ENCODE assay signal across 10 cellular contexts in the genomic region with DNA sequence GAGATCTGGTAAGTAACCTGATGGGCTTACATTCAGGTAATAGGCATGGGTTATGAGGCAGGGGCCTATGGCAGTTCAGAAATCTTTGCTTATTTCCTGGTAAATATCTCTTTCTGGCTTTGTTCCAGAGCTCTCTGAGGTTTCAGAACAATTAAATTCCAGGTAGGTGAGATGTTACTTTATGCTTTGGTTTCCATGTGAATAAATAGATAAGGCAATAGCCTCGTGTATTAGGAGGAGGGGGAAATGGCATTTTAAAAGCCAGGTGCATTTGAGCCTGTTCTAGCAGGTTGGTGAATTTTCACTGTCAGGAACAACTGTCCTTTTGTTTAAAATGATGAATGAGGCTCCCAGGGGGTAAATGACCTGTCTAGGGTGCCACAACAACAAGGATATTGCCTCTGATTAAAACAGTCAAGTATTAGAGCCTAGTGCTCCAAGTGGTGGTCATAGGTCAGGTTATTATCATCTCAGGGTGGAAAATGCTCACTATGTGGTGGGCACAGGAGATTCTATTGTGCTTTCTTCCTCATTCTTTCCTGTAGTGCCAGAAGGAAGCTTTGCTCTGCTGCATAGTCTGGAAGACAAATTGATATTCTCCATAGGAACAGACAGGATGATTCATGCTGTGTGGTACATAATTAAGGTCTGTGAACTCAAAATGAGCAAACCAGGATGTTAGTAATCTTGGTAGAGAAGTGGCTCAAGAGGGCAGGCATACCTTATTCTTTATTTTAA.
DNase-seq lines count a peak whose midpoint lies in the region; ATAC-seq, FAIRE-seq and TF ChIP-seq lines count a peak whose summit lies in the region.
"Had no signal": no experiment of that assay in that cellular context is flagged by ENCODE, and none has a peak within 500 bp of the region (broad histone marks: within the 10 kb centered on the region; RNA-seq: fewer than 3 reads in every experiment).

No MANE protein-coding gene starts in this region.

- H3K9me3 Mint-ChIP-seq in activated CD8-positive, alpha-beta T cell treated with anti-CD3 and anti-CD28 coated beads for 36 hours: no peaks in the 10 kb centered on the region
- H3K9me3 Mint-ChIP-seq in activated CD8-positive, alpha-beta T cell treated with anti-CD3 and anti-CD28 coated beads, Interleukin-2, amount 10 ng/mL, durations not matched to agents 7 days and 5 days (ENCODE audit: insufficient read depth): no peaks in the 10 kb centered on the region

- no peak overlapping the region for H3K27ac Mint-ChIP-seq in activated CD8-positive, alpha-beta T cell treated with anti-CD3 and anti-CD28 coated beads for 36 hours
- no peak overlapping the region for H3K27ac Mint-ChIP-seq in activated CD8-positive, alpha-beta T cell treated with anti-CD3 and anti-CD28 coated beads, Interleukin-2, amount 10 ng/mL, durations not matched to agents 7 days and 5 days
- H3K27ac Mint-ChIP-seq: B cell had no signal

- H3K4me3 Mint-ChIP-seq in activated CD8-positive, alpha-beta T cell treated with anti-CD3 and anti-CD28 coated beads for 36 hours: no peak overlapping the region
- H3K4me3 Mint-ChIP-seq in activated CD8-positive, alpha-beta T cell treated with anti-CD3 and anti-CD28 coated beads, Interleukin-2, amount 10 ng/mL, durations not matched to agents 7 days and 5 days: no peak overlapping the region
- H3K4me3 Mint-ChIP-seq: B cell had no signal

- H3K9ac ChIP-seq in endothelial cell of umbilical vein (replicated peaks; ENCODE audit: extremely low read depth, insufficient read depth, low read length) (no peak overlapping the region), smooth muscle cell (ENCODE audit: low read depth) (peak overlapping the region; percentile 82)

- peak overlapping the region; percentile 78 for H3K27ac ChIP-seq in endothelial cell of umbilical vein (ENCODE audit: insufficient read depth, low read depth, low read length)
- peak overlapping the region; percentile 97 for H3K27ac ChIP-seq in smooth muscle cell (ENCODE audit: low read depth)

- peak; percentile 85 for FAIRE-seq in endothelial cell of umbilical vein (lab: Jason Lieb, UNC)

- no peaks in the 10 kb centered on the region for H3K36me3 Mint-ChIP-seq in activated CD8-positive, alpha-beta T cell treated with anti-CD3 and anti-CD28 coated beads for 36 hours (ENCODE audit: low read depth)
- H3K36me3 Mint-ChIP-seq in activated CD8-positive, alpha-beta T cell treated with anti-CD3 and anti-CD28 coated beads, Interleukin-2, amount 10 ng/mL, durations not matched to agents 7 days and 5 days (ENCODE audit: low read depth): no peaks in the 10 kb centered on the region

- no peaks in the 10 kb centered on the region for H3K79me2 ChIP-seq in endothelial cell of umbilical vein (ENCODE audit: control insufficient read depth, insufficient read depth, low read length)
- H3K79me2 ChIP-seq in smooth muscle cell (ENCODE audit: low read depth): no peaks in the 10 kb centered on the region

- no peak for DNase-seq in activated CD8-positive, alpha-beta T cell treated with anti-CD3 and anti-CD28 coated beads for 36 hours
- no peak for DNase-seq in activated CD8-positive, alpha-beta T cell treated with anti-CD3 and anti-CD28 coated beads, Interleukin-2, amount 10 ng/mL, durations not matched to agents 7 days and 5 days
- DNase-seq in NCI-H774 (lab: John Stamatoyannopoulos, UW) (peak; percentile 94), endothelial cell of umbilical vein (ENCODE audit: low read depth, low spot score) (peak; percentile 88), smooth muscle cell (lab: John Stamatoyannopoulos, UW; ENCODE audit: unreplicated experiment) (no peak), SKM-1 (lab: John Stamatoyannopoulos, UW; ENCODE audit: unreplicated experiment) (no peak)
- DNase-seq: stimulated activated CD8-positive, alpha-beta memory T cell treated with anti-CD3 and anti-CD28 coated beads, Interleukin-4, amount 100 ng/mL, for 48 hours had no signal

- no peak overlapping the region for H2AFZ ChIP-seq in endothelial cell of umbilical vein (ENCODE audit: low read depth, low read length)
- no peak overlapping the region for H2AFZ ChIP-seq in smooth muscle cell (ENCODE audit: low read depth)

- H3K4me3 ChIP-seq in endothelial cell of umbilical vein (replicated peaks in 1 of 3; ENCODE audit: insufficient read depth in 1 of 3, low read depth in 1 of 3, low read length in 3 of 3) (no peak overlapping the region), smooth muscle cell (no peak overlapping the region)

- peak; percentile 87 for ATAC-seq in activated CD8-positive, alpha-beta T cell treated with anti-CD3 and anti-CD28 coated beads for 36 hours
- ATAC-seq in activated CD8-positive, alpha-beta T cell treated with anti-CD3 and anti-CD28 coated beads, Interleukin-2, amount 10 ng/mL, durations not matched to agents 7 days and 5 days: no peak
- no peak for ATAC-seq in HG03378 (IDR thresholded peaks at IDR 0.05; ENCODE audit: unreplicated experiment)
- ATAC-seq in GM21717 (IDR thresholded peaks at IDR 0.05; ENCODE audit: unreplicated experiment): no peak

- peaks cover 23% of the 10 kb centered on the region for H3K4me1 Mint-ChIP-seq in activated CD8-positive, alpha-beta T cell treated with anti-CD3 and anti-CD28 coated beads for 36 hours (ENCODE audit: low read depth)
- H3K4me1 Mint-ChIP-seq in activated CD8-positive, alpha-beta T cell treated with anti-CD3 and anti-CD28 coated beads, Interleukin-2, amount 10 ng/mL, durations not matched to agents 7 days and 5 days (ENCODE audit: low read depth): peaks cover 6% of the 10 kb centered on the region
- H3K4me1 Mint-ChIP-seq: B cell had no signal

- no TSS peak for BruUV-seq in endothelial cell of umbilical vein (replicated peaks; lab: Mats Ljungman, UMichigan)

- POLR2A ChIA-PET in activated CD8-positive, alpha-beta T cell treated with anti-CD3 and anti-CD28 coated beads for 36 hours (lab: Charles Lee): no interaction called here
- POLR2A ChIA-PET in activated CD8-positive, alpha-beta T cell treated with anti-CD3 and anti-CD28 coated beads, Interleukin-2, amount 10 ng/mL, durations not matched to agents 7 days and 5 days (lab: Charles Lee): no interaction called here
- POLR2A ChIA-PET in endothelial cell of umbilical vein (lab: Charles Lee): no interaction called here

- dilution Hi-C loops in endothelial cell of umbilical vein (cut with MboI; ENCODE audit: extremely low pct_ligation_motif_present, low sequenced_read_pairs): no loop called here

- no peaks in the 10 kb centered on the region for H3K27me3 Mint-ChIP-seq in activated CD8-positive, alpha-beta T cell treated with anti-CD3 and anti-CD28 coated beads for 36 hours
- no peaks in the 10 kb centered on the region for H3K27me3 Mint-ChIP-seq in activated CD8-positive, alpha-beta T cell treated with anti-CD3 and anti-CD28 coated beads, Interleukin-2, amount 10 ng/mL, durations not matched to agents 7 days and 5 days (ENCODE audit: low read depth)
- H3K27me3 Mint-ChIP-seq: B cell had no signal

- H3K36me3 ChIP-seq in endothelial cell of umbilical vein (ENCODE audit: control insufficient read depth in 2 of 2, extremely low read depth in 1 of 2, insufficient read depth in 2 of 2, low read length in 2 of 2) (no peaks in the 10 kb centered on the region), smooth muscle cell (ENCODE audit: low read depth) (no peaks in the 10 kb centered on the region)

- no peaks in the 10 kb centered on the region for H3K9me3 ChIP-seq in endothelial cell of umbilical vein (replicated peaks; ENCODE audit: control insufficient read depth, insufficient read depth, low read length)
- no peaks in the 10 kb centered on the region for H3K9me3 ChIP-seq in smooth muscle cell (replicated peaks; ENCODE audit: low read depth)

- no peak for TF ChIP-seq POLR2A in endothelial cell of umbilical vein (IDR thresholded peaks at IDR 0.05; ENCODE audit: low read depth, low read length)

- H3K4me1 ChIP-seq in endothelial cell of umbilical vein (ENCODE audit: control insufficient read depth, extremely low read depth, insufficient read depth, low read length): peaks cover 12% of the 10 kb centered on the region
- peaks cover 25% of the 10 kb centered on the region for H3K4me1 ChIP-seq in smooth muscle cell (ENCODE audit: low read depth)

- no peaks in the 10 kb centered on the region for H3F3A ChIP-seq in smooth muscle cell (ENCODE audit: low read depth)

- H3K27me3 ChIP-seq in endothelial cell of umbilical vein (ENCODE audit: control insufficient read depth in 2 of 2, insufficient read depth in 2 of 2, low read length in 2 of 2) (no peaks in the 10 kb centered on the region), smooth muscle cell (ENCODE audit: low read depth) (no peaks in the 10 kb centered on the region)

- intact Hi-C loops in activated CD8-positive, alpha-beta T cell treated with anti-CD3 and anti-CD28 coated beads for 36 hours (cut with micrococcal nuclease): loop anchor here (10.0 kb wide), 2 partner anchors 165 to 425 kb away; no protein-coding TSS in a partner anchor
- intact Hi-C loops in endothelial cell of umbilical vein (cut with micrococcal nuclease): loop anchor here (1.0 to 5.0 kb wide), 3 partner anchors 145 to 423 kb away; no protein-coding TSS in a partner anchor

- H4K20me1 ChIP-seq in endothelial cell of umbilical vein (replicated peaks; ENCODE audit: control insufficient read depth, extremely low read depth, insufficient read depth, low read length): no peaks in the 10 kb centered on the region
- no peaks in the 10 kb centered on the region for H4K20me1 ChIP-seq in smooth muscle cell (ENCODE audit: low read depth)

- no peak for TF ChIP-seq CTCF in activated CD8-positive, alpha-beta T cell treated with anti-CD3 and anti-CD28 coated beads for 36 hours (IDR thresholded peaks at IDR 0.05)
- TF ChIP-seq CTCF in endothelial cell of umbilical vein (IDR thresholded peaks at IDR 0.05; ENCODE audit: extremely low read depth in 1 of 2, insufficient read depth in 1 of 2, low read depth in 1 of 2, low read length in 2 of 2) (no peak), smooth muscle cell (IDR thresholded peaks at IDR 0.05; ENCODE audit: borderline replicate concordance, insufficient read depth, poor library complexity, severe bottlenecking) (no peak)

- H3K4me2 ChIP-seq in endothelial cell of umbilical vein (ENCODE audit: insufficient read depth, low read length) (peak overlapping the region; percentile 23), smooth muscle cell (peak overlapping the region; percentile 52)

- no peaks in the 10 kb centered on the region for H3K9me1 ChIP-seq in endothelial cell of umbilical vein (replicated peaks; ENCODE audit: control insufficient read depth, extremely low read depth, insufficient read depth, low read length)

- 67% methylated on average over 1 of the region's 1 CpG for WGBS in smooth muscle cell (ENCODE audit: low lambda C conversion rate)

- CTCF ChIA-PET in activated CD8-positive, alpha-beta T cell treated with anti-CD3 and anti-CD28 coated beads for 36 hours (lab: Charles Lee): no interaction called here
- CTCF ChIA-PET in activated CD8-positive, alpha-beta T cell treated with anti-CD3 and anti-CD28 coated beads, Interleukin-2, amount 10 ng/mL, durations not matched to agents 7 days and 5 days (lab: Charles Lee): no interaction called here
- CTCF ChIA-PET in endothelial cell of umbilical vein (lab: Charles Lee): no interaction called here

TF ChIP-seq in endothelial cell of umbilical vein, 7 proteins besides CTCF, POLR2A, EP300 and RAD21 (continues in another document):
- TF ChIP-seq EZH2 (IDR thresholded peaks at IDR 0.05; ENCODE audit: borderline replicate concordance, low read depth, low read length, severe bottlenecking): no peak
- TF ChIP-seq POLR2AphosphoS5 (IDR thresholded peaks at IDR 0.05; ENCODE audit: insufficient read depth, low read depth, low read length): peak; percentile 44

Comparison
In these comparisons a context has a peak if more than half of its experiments do, and no peak if none do; other contexts are left out.
1. DNase-seq: peak in NCI-H774 (single experiment) and endothelial cell of umbilical vein (single experiment); none in activated CD8-positive, alpha-beta T cell treated with anti-CD3 and anti-CD28 coated beads for 36 hours (single experiment), activated CD8-positive, alpha-beta T cell treated with anti-CD3 and anti-CD28 coated beads, Interleukin-2, amount 10 ng/mL, durations not matched to agents 7 days and 5 days (single experiment), smooth muscle cell (single experiment) and SKM-1 (single experiment).